25 cellular contexts compared by ENCODE assay signal in the genomic region with DNA sequence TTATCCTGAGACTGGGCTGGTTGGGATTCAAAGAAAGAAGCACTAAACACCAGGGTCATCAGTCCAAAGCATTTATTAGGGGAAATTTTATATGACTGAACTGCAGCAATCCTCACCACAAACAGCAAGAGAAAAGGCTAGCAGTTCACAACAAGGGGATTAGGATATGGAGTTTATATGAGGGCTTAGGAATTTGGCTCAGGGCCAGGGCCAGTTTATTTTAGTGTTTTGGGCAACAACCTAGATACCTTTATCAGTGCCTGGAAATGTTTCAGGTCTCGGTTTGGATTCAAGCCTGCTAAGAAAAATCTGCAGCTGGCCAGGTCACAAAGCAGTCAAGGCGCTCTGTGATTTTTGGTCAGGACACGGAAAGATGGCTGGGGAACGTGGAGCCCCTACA. TPM values are rescaled to one million over a fixed set of nuclear protein-coding genes. Genes with fewer than 3 reads are reported as not detected.
A peak's percentile ranks its signal among the peaks of the same experiment; 100 is the strongest.
DNase-seq lines count a peak whose midpoint lies in the region; ATAC-seq and TF ChIP-seq lines count a peak whose summit lies in the region.
"Had no signal": no experiment of that assay in that cellular context is flagged by ENCODE, and none has a peak within 500 bp of the region (broad histone marks: within the 10 kb centered on the region; RNA-seq: fewer than 3 reads in every experiment).

No MANE protein-coding gene starts in this region.

- H3K4me1 Mint-ChIP-seq in nephron = peaks cover 24% of the 10 kb centered on the region

- H3K4me3 ChIP-seq in fibroblast of pulmonary artery (replicated peaks; ENCODE audit: low read depth, low read length) = no peak overlapping the region
- H3K4me3 ChIP-seq: spleen, upper lobe of right lung had no signal

- no peaks in the 10 kb centered on the region for H3K9me3 Mint-ChIP-seq in nephron
- H3K9me3 Mint-ChIP-seq: activated CD4-positive, alpha-beta memory T cell treated with anti-CD3 and anti-CD28 coated beads, Interleukin-2, amount 10 ng/mL, durations not matched to agents 7 days and 5 days; immature natural killer cell; naive thymus-derived CD8-positive, alpha-beta T cell had no signal

- H3K27ac Mint-ChIP-seq in nephron = peak overlapping the region; percentile 27 to 61 (median 44)
- H3K27ac Mint-ChIP-seq: activated CD4-positive, alpha-beta memory T cell treated with anti-CD3 and anti-CD28 coated beads, Interleukin-2, amount 10 ng/mL, durations not matched to agents 7 days and 5 days; immature natural killer cell; T-helper 17 cell had no signal

- ATAC-seq in GM21515 (IDR thresholded peaks at IDR 0.05; ENCODE audit: unreplicated experiment) = no peak
- ATAC-seq in HG02884 (IDR thresholded peaks at IDR 0.05; ENCODE audit: unreplicated experiment) = no peak
- ATAC-seq: naive thymus-derived CD8-positive, alpha-beta T cell; T-helper 17 cell; upper lobe of right lung had no signal

- TF ChIP-seq CTCF in fibroblast of pulmonary artery (IDR thresholded peaks at IDR 0.05; ENCODE audit: low read length, missing control alignments) (no peak), nephron (IDR thresholded peaks at IDR 0.05; ENCODE audit: unreplicated experiment in 3 of 3) (no peak)

- peak; percentile 33 for DNase-seq in H4 (ENCODE audit: low spot score)
- DNase-seq in NCI-H226 = peak; percentile 16
- DNase-seq in fibroblast of pulmonary artery (ENCODE audit: low read depth) = peak; percentile 59
- DNase-seq in NCI-H526 treated with DMSO at 0.1 percent for 48 hours (lab: John Stamatoyannopoulos, UW) = no peak
- DNase-seq in kidney tubule cell (ENCODE audit: low spot score) = no peak
- DNase-seq: activated CD4-positive, alpha-beta memory T cell treated with anti-CD3 and anti-CD28 coated beads, Interleukin-2, amount 10 ng/mL, durations not matched to agents 7 days and 5 days; activated naive CD4-positive, alpha-beta T cell treated with Interleukin-2 at 50 U/mL for 16 hours; BE2C; Calu3; effector memory CD4-positive, alpha-beta T cell; EL; immature natural killer cell; naive thymus-derived CD8-positive, alpha-beta T cell; NCI-H1694; SIG-M5; spleen; stimulated activated CD4-positive, alpha-beta T cell treated with anti-CD3 and anti-CD28 coated beads, Interleukin-4, amount 100 ng/mL, for 4 hours; T-helper 17 cell; upper lobe of right lung; WERI-Rb-1 had no signal

- H3K27me3 Mint-ChIP-seq in nephron (ENCODE audit: low read depth) = no peaks in the 10 kb centered on the region

- peaks cover 7% of the 10 kb centered on the region for H3K36me3 Mint-ChIP-seq in nephron (ENCODE audit: low read depth)
- H3K36me3 Mint-ChIP-seq: immature natural killer cell had no signal

- peak overlapping the region in 2 of 3 experiments; percentile 23 to 35 for H3K4me3 Mint-ChIP-seq in nephron
- H3K4me3 Mint-ChIP-seq: activated CD4-positive, alpha-beta memory T cell treated with anti-CD3 and anti-CD28 coated beads, Interleukin-2, amount 10 ng/mL, durations not matched to agents 7 days and 5 days; immature natural killer cell; naive thymus-derived CD8-positive, alpha-beta T cell; T-helper 17 cell had no signal

RNA-seq across cellular contexts. Expression of a gene that starts 4.5 kb away (rescaled TPM):
- 90.7 and 98.7 TPM in 2 replicates for total RNA-seq in H4 (2014; rRNA removed; shearing (Covaris generic))

RNA-seq across cellular contexts. Expression of a gene that starts 14.9 kb away (rescaled TPM):
- 93.5 and 94.3 TPM in 2 replicates for total RNA-seq in H4 (2014; rRNA removed; shearing (Covaris generic))

RNA-seq across cellular contexts. Expression of a gene that starts 16.1 kb away (rescaled TPM):
- 1.7 and 2.6 TPM in 2 replicates for total RNA-seq in H4 (2014; rRNA removed; shearing (Covaris generic))

RNA-seq across cellular contexts. Expression of a gene that starts 21.7 kb away (rescaled TPM):
- total RNA-seq in H4 (2014; rRNA removed; shearing (Covaris generic)) = 18.5 and 20.4 TPM in 2 replicates

RNA-seq across cellular contexts. Expression of a gene that starts 42.7 kb away (rescaled TPM):
- total RNA-seq in H4 (2014; rRNA removed; shearing (Covaris generic)) = not detected in 2 replicates
- total RNA-seq: MCF 10A, NCI-H460 had no signal

Comparison
In these comparisons a context has a peak if more than half of its experiments do, and no peak if none do; other contexts are left out.
1. DNase-seq: peak in H4 (single experiment), NCI-H226 (single experiment) and fibroblast of pulmonary artery (single experiment); none in NCI-H526 treated with DMSO at 0.1 percent for 48 hours (single experiment) and kidney tubule cell (single experiment).